ENCODE assay signal across 1 cellular context in the genomic region with DNA sequence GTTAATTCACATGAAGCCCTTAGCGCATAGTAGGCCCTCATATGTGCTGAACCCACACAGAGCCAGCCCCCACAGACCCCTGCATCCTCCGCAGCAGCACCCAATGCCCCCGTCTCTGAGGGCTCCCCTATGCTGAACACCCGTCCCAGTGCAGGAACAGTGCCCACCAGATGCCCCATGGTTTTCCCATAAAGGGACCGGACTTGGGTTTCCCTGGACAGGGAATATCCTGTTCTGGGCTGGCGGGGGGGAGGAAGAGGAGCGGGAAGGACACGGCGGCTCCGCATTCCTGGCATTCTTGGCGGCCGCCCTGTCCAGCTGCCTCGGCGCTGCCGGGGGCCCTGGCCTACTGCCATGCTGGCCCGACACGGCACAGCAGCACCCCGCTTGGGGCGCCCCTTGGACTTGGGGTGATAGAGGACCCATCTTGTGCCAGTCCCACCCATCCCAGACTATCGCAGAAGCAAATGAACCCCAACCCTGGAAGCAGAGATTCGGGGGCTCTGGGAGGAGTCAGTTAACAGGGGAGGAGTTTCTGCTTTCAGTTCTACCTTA.
TF ChIP-seq lines count a peak whose summit lies in the region.

No MANE protein-coding gene starts in this region.

TF ChIP-seq in PFSK-1, 5 proteins besides CTCF, POLR2A, EP300 and RAD21 (continued from another document):
- TF ChIP-seq, protein P1, sequence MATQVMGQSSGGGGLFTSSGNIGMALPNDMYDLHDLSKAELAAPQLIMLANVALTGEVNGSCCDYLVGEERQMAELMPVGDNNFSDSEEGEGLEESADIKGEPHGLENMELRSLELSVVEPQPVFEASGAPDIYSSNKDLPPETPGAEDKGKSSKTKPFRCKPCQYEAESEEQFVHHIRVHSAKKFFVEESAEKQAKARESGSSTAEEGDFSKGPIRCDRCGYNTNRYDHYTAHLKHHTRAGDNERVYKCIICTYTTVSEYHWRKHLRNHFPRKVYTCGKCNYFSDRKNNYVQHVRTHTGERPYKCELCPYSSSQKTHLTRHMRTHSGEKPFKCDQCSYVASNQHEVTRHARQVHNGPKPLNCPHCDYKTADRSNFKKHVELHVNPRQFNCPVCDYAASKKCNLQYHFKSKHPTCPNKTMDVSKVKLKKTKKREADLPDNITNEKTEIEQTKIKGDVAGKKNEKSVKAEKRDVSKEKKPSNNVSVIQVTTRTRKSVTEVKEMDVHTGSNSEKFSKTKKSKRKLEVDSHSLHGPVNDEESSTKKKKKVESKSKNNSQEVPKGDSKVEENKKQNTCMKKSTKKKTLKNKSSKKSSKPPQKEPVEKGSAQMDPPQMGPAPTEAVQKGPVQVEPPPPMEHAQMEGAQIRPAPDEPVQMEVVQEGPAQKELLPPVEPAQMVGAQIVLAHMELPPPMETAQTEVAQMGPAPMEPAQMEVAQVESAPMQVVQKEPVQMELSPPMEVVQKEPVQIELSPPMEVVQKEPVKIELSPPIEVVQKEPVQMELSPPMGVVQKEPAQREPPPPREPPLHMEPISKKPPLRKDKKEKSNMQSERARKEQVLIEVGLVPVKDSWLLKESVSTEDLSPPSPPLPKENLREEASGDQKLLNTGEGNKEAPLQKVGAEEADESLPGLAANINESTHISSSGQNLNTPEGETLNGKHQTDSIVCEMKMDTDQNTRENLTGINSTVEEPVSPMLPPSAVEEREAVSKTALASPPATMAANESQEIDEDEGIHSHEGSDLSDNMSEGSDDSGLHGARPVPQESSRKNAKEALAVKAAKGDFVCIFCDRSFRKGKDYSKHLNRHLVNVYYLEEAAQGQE (IDR thresholded peaks at IDR 0.05; ENCODE audit: insufficient read depth in 1 of 2, low read depth in 2 of 2, low read length in 2 of 2) = no peak
TF ChIP-seq in PFSK-1: peak in this region for 1.
